In the genomic region with DNA sequence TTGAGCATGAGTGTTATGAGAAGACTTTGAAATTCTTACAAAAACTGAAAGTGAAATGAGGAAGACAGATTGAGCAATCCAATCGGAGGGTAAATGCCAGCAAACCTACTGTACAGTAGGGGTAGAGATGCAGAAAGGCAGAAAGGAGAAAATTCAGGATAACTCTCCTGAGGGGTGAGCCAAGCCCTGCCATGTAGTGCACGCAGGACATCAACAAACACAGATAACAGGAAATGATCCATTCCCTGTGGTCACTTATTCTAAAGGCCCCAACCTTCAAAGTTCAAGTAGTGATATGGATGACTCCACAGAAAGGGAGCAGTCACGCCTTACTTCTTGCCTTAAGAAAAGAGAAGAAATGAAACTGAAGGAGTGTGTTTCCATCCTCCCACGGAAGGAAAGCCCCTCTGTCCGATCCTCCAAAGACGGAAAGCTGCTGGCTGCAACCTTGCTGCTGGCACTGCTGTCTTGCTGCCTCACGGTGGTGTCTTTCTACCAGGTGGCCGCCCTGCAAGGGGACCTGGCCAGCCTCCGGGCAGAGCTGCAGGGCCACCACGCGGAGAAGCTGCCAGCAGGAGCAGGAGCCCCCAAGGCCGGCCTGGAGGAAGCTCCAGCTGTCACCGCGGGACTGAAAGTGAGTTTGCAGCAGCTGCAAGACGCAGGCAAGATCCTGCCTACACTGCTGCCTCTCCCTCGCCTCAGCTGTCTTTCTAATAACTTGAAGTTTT, we compare ENCODE assay signal across 8 cellular contexts. TPM values are rescaled to one million over a fixed set of nuclear protein-coding genes. Genes with fewer than 3 reads are reported as not detected.
A peak's percentile ranks its signal among the peaks of the same experiment; 100 is the strongest.
DNase-seq lines count a peak whose midpoint lies in the region; ATAC-seq, FAIRE-seq and TF ChIP-seq lines count a peak whose summit lies in the region.

Gene TNFSF13B (plus strand): TSS at position 118 of the 728 bp plus-strand sequence. CDS start 178 bp downstream, at position 296.

- H3K79me1 ChIP-seq in H1 (ENCODE audit: low read depth, low read length) = no peaks in the 10 kb centered on the region

- no peaks in the 10 kb centered on the region; a peak in 1 of 7 replicates for H3K4me1 ChIP-seq in H1 (replicated peaks in 1 of 4; ENCODE audit: control insufficient read depth in 3 of 4, insufficient read depth in 4 of 4, low read length in 3 of 4)
- H3K4me1 ChIP-seq in stomach = peaks cover 8 to 27% (median 18%) of the 10 kb centered on the region in 4 donors

- no peak within 1 kb of the TSS for H2BK12ac ChIP-seq in H1 (ENCODE audit: low read depth, low read length)

- H3K36me3 Mint-ChIP-seq in activated CD4-positive, alpha-beta T cell treated with anti-CD3 and anti-CD28 coated beads, Interleukin-2, amount 10 ng/mL, durations not matched to agents 7 days and 5 days (ENCODE audit: low read depth) = peaks cover 23% of the 10 kb centered on the region

- peak within 1 kb of the TSS; percentile 30 for H2AFZ ChIP-seq in H1 (ENCODE audit: low read length)

- peak within 1 kb of the TSS; percentile 60 for H3K4me3 ChIP-seq in GM06990 (replicated peaks; ENCODE audit: low read depth, low read length)
- no peak within 1 kb of the TSS for H3K4me3 ChIP-seq in H1 (ENCODE audit: extremely low read depth in 1 of 4, insufficient read depth in 2 of 4, low read depth in 3 of 4, low read length in 4 of 4)
- H3K4me3 ChIP-seq in stomach = peak within 1 kb of the TSS; percentile 35 to 50 (median 43)

- TF ChIP-seq EP300 in H1 (IDR thresholded peaks at IDR 0.05; ENCODE audit: borderline replicate concordance in 1 of 2, low read depth in 2 of 2, low read length in 2 of 2) (no peak), stomach (IDR thresholded peaks at IDR 0.05) (no peak)

- intact Hi-C loops in stomach (cut with DNase I; ENCODE audit: low total_unique reads) = no loop called here

- CTCF ChIA-PET in activated CD4-positive, alpha-beta T cell treated with anti-CD3 and anti-CD28 coated beads, Interleukin-2, amount 10 ng/mL, durations not matched to agents 7 days and 5 days (lab: Charles Lee) = interaction anchor here (0.6 to 1.8 kb wide), 4 partner anchors 11 to 645 kb away, joined by 3 to 5 read pairs (median 4); no protein-coding TSS in a partner anchor
- CTCF ChIA-PET in H1 (lab: Charles Lee; ENCODE audit: partially characterized antibody) = interaction anchor here (0.7 to 1.6 kb wide), 5 partner anchors 9 to 224 kb away, joined by 3 to 4 read pairs (median 3); no protein-coding TSS in a partner anchor

- H3K27me3 ChIP-seq in GM06990 (replicated peaks; ENCODE audit: control insufficient read depth, insufficient read depth, low read length) (no peaks in the 10 kb centered on the region), H1 (replicated peaks in 1 of 4; ENCODE audit: control insufficient read depth in 3 of 4, extremely low read depth in 1 of 4, insufficient read depth in 3 of 4, low read length in 3 of 4) (no peaks in the 10 kb centered on the region), stomach (no peaks in the 10 kb centered on the region)

- no peaks in the 10 kb centered on the region for H3K9me3 ChIP-seq in H1 (ENCODE audit: insufficient read depth in 2 of 2, low read depth in 1 of 2, low read length in 1 of 2)
- H3K9me3 ChIP-seq in stomach = no peaks in the 10 kb centered on the region

- no peak for FAIRE-seq in H1 (lab: Jason Lieb, UNC)

- no peaks in the 10 kb centered on the region for H3K79me2 ChIP-seq in H1 (ENCODE audit: control insufficient read depth in 1 of 2, insufficient read depth in 2 of 2, low read length in 2 of 2)

- H3K14ac ChIP-seq in H1 (ENCODE audit: insufficient read length) = no peak within 1 kb of the TSS

- H2BK5ac ChIP-seq in H1 (ENCODE audit: low read depth, low read length) = no peak within 1 kb of the TSS

- peak within 1 kb of the TSS; percentile 77 for H3K4me3 Mint-ChIP-seq in activated CD4-positive, alpha-beta T cell treated with anti-CD3 and anti-CD28 coated beads, Interleukin-2, amount 10 ng/mL, durations not matched to agents 7 days and 5 days

- no peaks in the 10 kb centered on the region; the same call in 1 of the 2 replicates for H3K23me2 ChIP-seq in H1 (ENCODE audit: low read depth, low read length)

- TF ChIP-seq POLR2A in H1 (IDR thresholded peaks at IDR 0.05; ENCODE audit: control extremely low read depth in 1 of 2, low read depth in 2 of 2, low read length in 2 of 2) (no peak), stomach (IDR thresholded peaks at IDR 0.05) (no peak)

- no peak within 1 kb of the TSS for H3K4ac ChIP-seq in H1 (replicated peaks; ENCODE audit: insufficient read length, low read depth, low read length)

- no peak within 1 kb of the TSS for H2AK5ac ChIP-seq in H1 (ENCODE audit: low read depth, low read length)

- H4K91ac ChIP-seq in H1 (replicated peaks; ENCODE audit: insufficient read length, low read length) = no peak within 1 kb of the TSS

- peak; percentile 76 for ATAC-seq in GM21723 (IDR thresholded peaks at IDR 0.05; ENCODE audit: unreplicated experiment)

- TF ChIP-seq RAD21 in H1 (IDR thresholded peaks at IDR 0.05 in 1 of 2, conservative IDR thresholded peaks at IDR 0.05 in 1 of 2; ENCODE audit: low read depth in 2 of 2, low read length in 2 of 2) = peak; percentile 43 to 56; a peak in 3 of 4 replicates

- 0 out of 4 replicates have a peak within 1 kb of the TSS, but pooled peaks of 1 of the 2 experiments have one; percentile 19 for H3K4me2 ChIP-seq in H1 (ENCODE audit: insufficient read depth in 1 of 2, low read depth in 2 of 2, low read length in 2 of 2)

- H3K36me3 ChIP-seq in GM06990 (ENCODE audit: control insufficient read depth, insufficient read depth, low read length) = no peaks in the 10 kb centered on the region
- H3K36me3 ChIP-seq in H1 (ENCODE audit: control insufficient read depth in 2 of 4, insufficient read depth in 4 of 4, low read length in 3 of 4) = no peaks in the 10 kb centered on the region; a peak in 1 of 8 replicates
- peaks cover 0 to 7% (median 0%) of the 10 kb centered on the region in 4 donors for H3K36me3 ChIP-seq in stomach

- H3K4me1 Mint-ChIP-seq in activated CD4-positive, alpha-beta T cell treated with anti-CD3 and anti-CD28 coated beads, Interleukin-2, amount 10 ng/mL, durations not matched to agents 7 days and 5 days = peaks cover 53% of the 10 kb centered on the region

- H4K20me1 ChIP-seq in H1 (replicated peaks in 1 of 2; ENCODE audit: control insufficient read depth in 1 of 2, insufficient read depth in 2 of 2, low read length in 2 of 2) = no peaks in the 10 kb centered on the region

- H3K27ac ChIP-seq in H1 (ENCODE audit: low read depth, low read length) (no peak within 1 kb of the TSS), stomach (peak within 1 kb of the TSS; percentile 41 to 85 (median 52))

- WGBS in H1 (ENCODE audit: extremely low coverage in 1 of 2, insufficient coverage in 1 of 2, insufficient read length in 1 of 2, insufficient replicate concordance in 2 of 2, low coverage in 1 of 2, low lambda C conversion rate in 2 of 2, missing lambda C conversion rate in 1 of 2), 2 experiments = 63% methylated on average over 12 of the region's 16 CpGs; no CpG with 5 or more reads in 1 of the 2 experiments
- WGBS in stomach, 5 donors = 3 to 11% (median 5%) methylated on average over 16 of the region's 16 CpGs

- no peak within 1 kb of the TSS for H2BK20ac ChIP-seq in H1 (ENCODE audit: low read length)

- no peak within 1 kb of the TSS for H2BK120ac ChIP-seq in H1 (replicated peaks; ENCODE audit: low read depth, low read length)

- no peaks in the 10 kb centered on the region for H3K27me3 Mint-ChIP-seq in activated CD4-positive, alpha-beta T cell treated with anti-CD3 and anti-CD28 coated beads, Interleukin-2, amount 10 ng/mL, durations not matched to agents 7 days and 5 days

- H3K23ac ChIP-seq in H1 (ENCODE audit: insufficient read length) = no peak within 1 kb of the TSS

- POLR2A ChIA-PET in activated CD4-positive, alpha-beta T cell treated with anti-CD3 and anti-CD28 coated beads, Interleukin-2, amount 10 ng/mL, durations not matched to agents 7 days and 5 days (lab: Charles Lee) = no interaction called here
- POLR2A ChIA-PET in H1 (lab: Charles Lee; ENCODE audit: partially characterized antibody) = no interaction called here

- H4K8ac ChIP-seq in H1 (ENCODE audit: extremely low read depth, insufficient read depth, low read length) = no peak within 1 kb of the TSS

- no peak within 1 kb of the TSS for H3K56ac ChIP-seq in H1 (replicated peaks; ENCODE audit: insufficient read length, low read depth, low read length)

- peak within 1 kb of the TSS; percentile 92 for H3K27ac Mint-ChIP-seq in activated CD4-positive, alpha-beta T cell treated with anti-CD3 and anti-CD28 coated beads, Interleukin-2, amount 10 ng/mL, durations not matched to agents 7 days and 5 days

- H3K9me3 Mint-ChIP-seq in activated CD4-positive, alpha-beta T cell treated with anti-CD3 and anti-CD28 coated beads, Interleukin-2, amount 10 ng/mL, durations not matched to agents 7 days and 5 days = no peaks in the 10 kb centered on the region

- H2BK15ac ChIP-seq in H1 (ENCODE audit: low read length) = no peak within 1 kb of the TSS

- DNase-seq in GM06990 (ENCODE audit: extremely low read depth, insufficient read length) (peak; percentile 80), M059J (ENCODE audit: low read depth) (peak; percentile 26), H1 (ENCODE audit: low read depth in 1 of 2, low spot score in 2 of 2) (peak; percentile 9 to 60), mucosa of gallbladder (ENCODE audit: low spot score) (peak; percentile 28), stomach (peak; percentile 43), NCI-H1694 treated with DMSO at 0.1 percent for 48 hours (lab: John Stamatoyannopoulos, UW) (no peak)
- DNase-seq in activated CD4-positive, alpha-beta T cell treated with anti-CD3 and anti-CD28 coated beads, Interleukin-2, amount 10 ng/mL, durations not matched to agents 7 days and 5 days = peak; percentile 48

- H3K9ac ChIP-seq in H1 (replicated peaks in 1 of 4; ENCODE audit: extremely low read depth in 1 of 4, low read depth in 3 of 4, low read length in 3 of 4) = no peak within 1 kb of the TSS

- H4K5ac ChIP-seq in H1 (ENCODE audit: insufficient read length, low read depth, low read length) = no peak within 1 kb of the TSS

- H3K18ac ChIP-seq in H1 (ENCODE audit: extremely low read depth, low read length) = no peak within 1 kb of the TSS

- TF ChIP-seq CTCF in GM06990 (IDR thresholded peaks at IDR 0.05; ENCODE audit: insufficient read depth, low read length, poor library complexity, severe bottlenecking) = peak; percentile 42
- peak; percentile 31 to 39 (median 37) for TF ChIP-seq CTCF in H1 (IDR thresholded peaks at IDR 0.05; ENCODE audit: control extremely low read depth in 1 of 3, insufficient read depth in 1 of 3, low read depth in 1 of 3, low read length in 3 of 3)
- no peak for TF ChIP-seq CTCF in stomach (IDR thresholded peaks at IDR 0.05)

RNA-seq across cellular contexts. Expression of gene TNFSF13B, which starts in this region (rescaled TPM):
- total RNA-seq in M059J (2014; rRNA removed; shearing (Covaris generic)) = 1.1 TPM in 2 replicates
- total RNA-seq in activated CD4-positive, alpha-beta T cell treated with anti-CD3 and anti-CD28 coated beads, Interleukin-2, amount 10 ng/mL, durations not matched to agents 7 days and 5 days = 10 to 100 TPM; 11.7 to 12.7 TPM
- total RNA-seq in H1 (2021; fragmentation: NEBNext Ultra II Directional; extraction: Animal tissue kit (Norgen Biotek cat#: 25700)) = not detected in 2 replicates
- polyA plus RNA-seq in H1 (2011; rRNA removed) = 0.03 TPM in 1 of 2 replicates, not detected in the other
- polyA plus RNA-seq in H1 (2011; cell fraction: cytosol; rRNA removed) = 0.19 TPM
- 0.93 TPM for polyA plus RNA-seq in H1 (2011; cell fraction: nucleus; rRNA removed)
- 0.35 TPM in 1 of 4 replicates, not detected in the others for polyA plus RNA-seq in H1 (2012, experiment 1 of 2)
- polyA plus RNA-seq in H1 (2012, experiment 2 of 2) = not detected
- polyA plus RNA-seq in H1 (2013, experiment 1 of 2) = 0.77 TPM
- 0.24 TPM for polyA plus RNA-seq in H1 (2013, experiment 2 of 2)
- 0.50 TPM in 1 of 2 replicates, not detected in the other for polyA minus RNA-seq in H1 (2011; rRNA and poly(A)+ RNA removed)
- polyA minus RNA-seq in H1 (2011; cell fraction: cytosol; rRNA and poly(A)+ RNA removed) = not detected
- 3.1 TPM for polyA minus RNA-seq in H1 (2011; cell fraction: nucleus; rRNA and poly(A)+ RNA removed)
- 7.2 TPM for total RNA-seq in mucosa of gallbladder
- 10 to 100 TPM in 1 of 5 donors, 1 to 10 TPM in 3, under 1 TPM in 1; 0.89 to 12.3 (median 3.5) TPM for total RNA-seq in stomach
- 10 to 100 TPM in 1 of 3 donors, 1 to 10 TPM in 2; 2.0 to 11.0 (median 2.8) TPM for polyA plus RNA-seq in stomach

Comparison
In these comparisons a context has a peak if more than half of its experiments do, and no peak if none do; other contexts are left out.
1. H3K4me3 ChIP-seq: peak in GM06990 (single experiment) and stomach (4 of 4); none in H1 (0 of 4).
2. CTCF ChIP-seq: peak in GM06990 (single experiment) and H1 (3 of 3); none in stomach (0 of 7).